Comparison of ENCODE assay signal across 8 cellular contexts in the genomic region with DNA sequence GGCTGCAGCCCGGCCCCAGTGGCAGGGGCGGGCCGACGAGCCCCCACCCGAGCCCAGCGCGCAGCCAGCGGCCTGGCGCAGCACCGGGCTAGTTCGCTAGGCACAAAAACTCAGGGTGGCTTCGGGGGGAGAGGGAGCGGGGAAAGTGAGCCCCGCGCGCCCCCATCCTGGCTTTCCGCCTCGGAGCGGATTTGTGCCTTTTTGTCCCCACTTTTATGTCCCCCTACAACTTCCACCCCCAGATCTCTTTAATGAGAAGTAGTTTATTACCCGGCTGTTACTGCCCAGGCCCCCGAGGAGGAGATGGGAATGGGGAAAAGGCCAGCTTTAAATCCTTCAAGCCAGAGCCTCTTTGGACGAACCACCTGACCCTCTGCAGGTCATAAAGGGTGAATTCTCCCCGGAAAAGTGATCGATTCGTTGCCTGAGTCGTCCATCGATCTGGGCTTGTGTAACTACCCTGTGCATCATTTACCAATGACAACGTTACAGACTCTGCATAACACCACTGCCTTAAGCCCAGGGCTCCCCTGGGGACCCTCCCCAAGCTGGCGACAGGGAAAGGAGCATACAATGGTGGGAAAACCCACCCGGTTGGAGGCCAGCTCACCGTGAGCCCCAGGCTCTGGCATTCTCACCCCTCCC. TPM values are rescaled to one million over a fixed set of nuclear protein-coding genes. Genes with fewer than 3 reads are reported as not detected.
DNase-seq lines count a peak whose midpoint lies in the region; ATAC-seq, FAIRE-seq and TF ChIP-seq lines count a peak whose summit lies in the region.

No MANE protein-coding gene starts in this region.

- H3K36me3 ChIP-seq in tibial artery, result no peaks in the 10 kb centered on the region

- no peaks in the 10 kb centered on the region for H3K9me3 ChIP-seq in tibial artery

- H3K4me1 ChIP-seq in tibial artery, result peaks cover 0 to 51% (median 32%) of the 10 kb centered on the region in 4 donors

- peak overlapping the region; percentile 54 for H3K4me3 ChIP-seq in choroid plexus epithelial cell (ENCODE audit: low read depth, low read length)
- peak overlapping the region; percentile 57 to 61 for H3K4me3 ChIP-seq in tibial artery

- no peak for FAIRE-seq in GM12891 (lab: Jason Lieb, UNC)

- intact Hi-C loops in tibial artery (cut with DNase I; ENCODE audit: low total_unique reads), result loop anchor here (10.0 kb wide), 1 partner anchor 251 kb away; no protein-coding TSS in a partner anchor

- ATAC-seq in HG02938 (IDR thresholded peaks at IDR 0.05; ENCODE audit: unreplicated experiment), result no peak

- no peaks in the 10 kb centered on the region for H3K27me3 ChIP-seq in tibial artery

- H3K9me3 Mint-ChIP-seq in activated T-cell treated with anti-CD3 and anti-CD28 coated beads, Interleukin-2, amount 50 U/mL, for 24 hours, result no peaks in the 10 kb centered on the region

- H3K27ac ChIP-seq in tibial artery, result peak overlapping the region; percentile 55 to 62

- H3K27me3 Mint-ChIP-seq in activated T-cell treated with anti-CD3 and anti-CD28 coated beads, Interleukin-2, amount 50 U/mL, for 24 hours, result peaks cover 41% of the 10 kb centered on the region

- no peaks in the 10 kb centered on the region for H3K36me3 Mint-ChIP-seq in activated T-cell treated with anti-CD3 and anti-CD28 coated beads, Interleukin-2, amount 50 U/mL, for 24 hours (ENCODE audit: low read depth)

- H3K27ac Mint-ChIP-seq in activated T-cell treated with anti-CD3 and anti-CD28 coated beads, Interleukin-2, amount 50 U/mL, for 24 hours, result no peak overlapping the region

- peaks cover 12% of the 10 kb centered on the region for H3K4me1 Mint-ChIP-seq in activated T-cell treated with anti-CD3 and anti-CD28 coated beads, Interleukin-2, amount 50 U/mL, for 24 hours (ENCODE audit: low read depth)

- DNase-seq in activated T-cell treated with anti-CD3 and anti-CD28 coated beads, Interleukin-2, amount 50 U/mL, for 24 hours, result no peak
- DNase-seq in activated T-cell treated with anti-CD3 and anti-CD28 coated beads, Interleukin-2, amount 50 U/mL, for 48 hours, result no peak
- DNase-seq in choroid plexus epithelial cell (ENCODE audit: low read depth), result no peak
- DNase-seq in midbrain (lab: John Stamatoyannopoulos, UW), result peak; percentile 45
- peak in 1 of 2 donors; percentile 41 for DNase-seq in tibial artery
- no peak for DNase-seq in NCI-H510A (lab: John Stamatoyannopoulos, UW)
- no peak for DNase-seq in GM12891 (ENCODE audit: insufficient read length, low spot score)

- H3K4me3 Mint-ChIP-seq in activated T-cell treated with anti-CD3 and anti-CD28 coated beads, Interleukin-2, amount 50 U/mL, for 24 hours, result peak overlapping the region; percentile 62

- no peak for TF ChIP-seq POLR2A in GM12891 (IDR thresholded peaks at IDR 0.05; ENCODE audit: low read depth, low read length)

- TF ChIP-seq CTCF in choroid plexus epithelial cell (conservative IDR thresholded peaks at IDR 0.05; ENCODE audit: low read depth, low read length), result no peak
- TF ChIP-seq CTCF in tibial artery (IDR thresholded peaks at IDR 0.05), result no peak

TF ChIP-seq in GM12891, 5 proteins besides CTCF, POLR2A, EP300 and RAD21:
- TF ChIP-seq POLR2AphosphoS5 (IDR thresholded peaks at IDR 0.05; ENCODE audit: low read depth, low read length) (no peak), POU2F2 (IDR thresholded peaks at IDR 0.05; ENCODE audit: low read depth, low read length) (no peak), PAX5 (IDR thresholded peaks at IDR 0.05; ENCODE audit: insufficient read depth, low read length, severe bottlenecking) (no peak), TAF1 (IDR thresholded peaks at IDR 0.05; ENCODE audit: low read depth, low read length) (no peak), SPI1 (IDR thresholded peaks at IDR 0.05; ENCODE audit: low read depth, low read length) (no peak)
TF ChIP-seq in GM12891: peak in this region for 0.

RNA-seq across cellular contexts. Expression of a gene that starts 0.6 kb away (rescaled TPM):
- polyA plus RNA-seq in GM12891 (2012; ENCODE audit: low read depth, missing spikeins), result 3.3 TPM
